9 cellular contexts compared by ENCODE assay signal in genomic region chr5:54985301-54986268, GRCh38. TPM values are rescaled to one million over a fixed set of nuclear protein-coding genes. Genes with fewer than 3 reads are reported as not detected.
DNase-seq lines count a peak whose midpoint lies in the region; ATAC-seq and TF ChIP-seq lines count a peak whose summit lies in the region.
"Had no signal": no experiment of that assay in that cellular context is flagged by ENCODE, and none has a peak within 500 bp of the region (broad histone marks: within the 10 kb centered on the region; RNA-seq: fewer than 3 reads in every experiment).

ESM1 (minus strand) TSS chr5:54985593; CDS start chr5:54985517, 76 bp downstream.

- H3K36me3 ChIP-seq in GM23338 (ENCODE audit: insufficient read depth): no peaks in the 10 kb centered on the region
- no peaks in the 10 kb centered on the region for H3K36me3 ChIP-seq in left lung
- H3K36me3 ChIP-seq in tibial nerve: no peaks in the 10 kb centered on the region

- H3K9me3 Mint-ChIP-seq in GM23338: no peaks in the 10 kb centered on the region
- H3K9me3 Mint-ChIP-seq: memory B cell had no signal

- POLR2A ChIA-PET in AG04449 (lab: Yijun Ruan, JAX): no interaction called here

- H3K27me3 Mint-ChIP-seq in GM23338 (ENCODE audit: insufficient read depth, low read depth, poor library complexity): peaks cover 11% of the 10 kb centered on the region

- H3K27ac ChIP-seq in GM23338 (ENCODE audit: low read depth) (no peak within 1 kb of the TSS), left lung (no peak within 1 kb of the TSS), tibial nerve (no peak within 1 kb of the TSS)

- 35 to 42% methylated on average over 17 to 26 of the region's 26 CpGs for WGBS in tibial nerve, 2 donors

- peaks cover 40% of the 10 kb centered on the region for H3K4me1 Mint-ChIP-seq in GM23338
- H3K4me1 Mint-ChIP-seq: memory B cell had no signal

- peak within 1 kb of the TSS; percentile 76; the same call in 1 of the 2 replicates for H2AFZ ChIP-seq in GM23338

- TF ChIP-seq EP300 in tibial nerve (IDR thresholded peaks at IDR 0.05): no peak

- CTCF ChIA-PET in AG04449 (lab: Yijun Ruan, JAX): interaction anchor here (0.5 to 1.8 kb wide), 6 partner anchors 14 to 1223 kb away, joined by 3 to 9 read pairs (median 4); partner anchors contain the start of gene GPX8

- H3K4me3 Mint-ChIP-seq in GM23338: no peak within 1 kb of the TSS
- H3K4me3 Mint-ChIP-seq: memory B cell had no signal

- H3K36me3 Mint-ChIP-seq in GM23338 (ENCODE audit: low read depth): no peaks in the 10 kb centered on the region
- H3K36me3 Mint-ChIP-seq: memory B cell had no signal

- H3K4me1 ChIP-seq in GM23338 (ENCODE audit: insufficient read depth) (peaks cover 38% of the 10 kb centered on the region), left lung (no peaks in the 10 kb centered on the region), tibial nerve (peaks cover 0 to 11% (median 0%) of the 10 kb centered on the region in 4 donors)

- intact Hi-C loops in left lung (cut with DNase I): no loop called here

- TF ChIP-seq CTCF in AG04449 (IDR thresholded peaks at IDR 0.05; ENCODE audit: insufficient read depth, low read length, missing control alignments) (peak; percentile 7), GM23338 (conservative IDR thresholded peaks at IDR 0.05; ENCODE audit: low read depth in 2 of 2) (no peak), astrocyte of the cerebellum (IDR thresholded peaks at IDR 0.05; ENCODE audit: low read depth, low read length, missing control alignments) (no peak), left lung (IDR thresholded peaks at IDR 0.05) (no peak), tibial nerve (IDR thresholded peaks at IDR 0.05) (no peak)

- H3F3A ChIP-seq in GM23338 (replicated peaks; ENCODE audit: low read depth): no peaks in the 10 kb centered on the region

- H3K27ac Mint-ChIP-seq in GM23338: no peak within 1 kb of the TSS
- H3K27ac Mint-ChIP-seq: memory B cell had no signal

- no peak for DNase-seq in AG04449 (ENCODE audit: low read depth, low spot score)
- DNase-seq in GM23338 (ENCODE audit: low spot score): peak; percentile 3
- DNase-seq in astrocyte of the cerebellum (ENCODE audit: low read depth): no peak
- peak in 1 of 2 donors; percentile 68 for DNase-seq in left lung
- no peak for DNase-seq in stimulated activated CD4-positive, alpha-beta T cell treated with anti-CD3 and anti-CD28 coated beads, Interleukin-15, amount 100 ng/mL, for 24 hours
- no peak for DNase-seq in KBM-7
- no peak for DNase-seq in tibial nerve (ENCODE audit: low spot score in 2 of 2)
- DNase-seq in NCI-H1105 treated with DMSO at 0.1 percent for 48 hours (lab: John Stamatoyannopoulos, UW): no peak

- 0 out of 2 replicates have a peak within 1 kb of the TSS, but pooled peaks have one; percentile 19 for H3K4me2 ChIP-seq in GM23338

- H3K4me3 ChIP-seq in AG04449 (ENCODE audit: low read depth, low read length) (peak within 1 kb of the TSS; percentile 44), GM23338 (no peak within 1 kb of the TSS), astrocyte of the cerebellum (ENCODE audit: low read depth, low read length) (peak within 1 kb of the TSS; percentile 8), left lung (peak within 1 kb of the TSS in 1 of 2 donors; percentile 14), tibial nerve (no peak within 1 kb of the TSS)

- H3K9me3 ChIP-seq in left lung (no peaks in the 10 kb centered on the region), tibial nerve (no peaks in the 10 kb centered on the region)

- TF ChIP-seq POLR2A in tibial nerve (IDR thresholded peaks at IDR 0.05): no peak

- H4K20me1 ChIP-seq in GM23338 (replicated peaks; ENCODE audit: insufficient read depth): no peaks in the 10 kb centered on the region

- no peaks in the 10 kb centered on the region for H3K79me2 ChIP-seq in GM23338 (replicated peaks; ENCODE audit: insufficient read depth)

- in situ Hi-C loops in astrocyte of the cerebellum (cut with HindIII; ENCODE audit: low sequenced_read_pairs): no loop called here
- in situ Hi-C loops in KBM-7 (cut with MboI; ENCODE audit: low pct_unique_long_range_greater_than_20kb, low sequenced_read_pairs): no loop called here

- H3K9me2 ChIP-seq in GM23338 (ENCODE audit: insufficient read depth): peaks cover 9% of the 10 kb centered on the region

- no peaks in the 10 kb centered on the region for H3K27me3 ChIP-seq in GM23338 (ENCODE audit: insufficient read depth)
- peaks cover 21 to 48% of the 10 kb centered on the region in 2 donors for H3K27me3 ChIP-seq in left lung
- peaks cover 0 to 24% of the 10 kb centered on the region in 2 donors for H3K27me3 ChIP-seq in tibial nerve

- ATAC-seq in GM23338 (peak; percentile 67), left lung (peak; percentile 73)

TF ChIP-seq in GM23338, 12 proteins besides CTCF, POLR2A, EP300 and RAD21:
- TF ChIP-seq EZH2phosphoT487 (IDR thresholded peaks at IDR 0.05; ENCODE audit: unreplicated experiment) (no peak), CREB1 (CRISPR knock-in tag; IDR thresholded peaks at IDR 0.05; ENCODE audit: low read depth) (no peak), ZNF462 (CRISPR knock-in tag; IDR thresholded peaks at IDR 0.05) (no peak), STAT1 (IDR thresholded peaks at IDR 0.05; ENCODE audit: unreplicated experiment) (no peak), POLR2AphosphoS5 (IDR thresholded peaks at IDR 0.05; ENCODE audit: low read depth) (no peak), JUNB (IDR thresholded peaks at IDR 0.05; ENCODE audit: unreplicated experiment) (no peak), ZNF114 (CRISPR knock-in tag; IDR thresholded peaks at IDR 0.05) (no peak), EZH2 (IDR thresholded peaks at IDR 0.05; ENCODE audit: low read depth, unreplicated experiment) (no peak), ZNF331 (CRISPR knock-in tag; IDR thresholded peaks at IDR 0.05; ENCODE audit: low read depth) (no peak)

RNA-seq across cellular contexts. Expression of gene ESM1, which starts in this region (rescaled TPM):
- 0.14 TPM in 1 of 2 replicates, not detected in the other for total RNA-seq in GM23338 (2014; rRNA removed; shearing (Covaris generic))
- polyA plus RNA-seq in GM23338 (2016; fragmentation: Nextera tagmentation; extraction: Ambion mirVana): not detected in 2 replicates
- 1 to 10 TPM; 1.8 to 5.4 TPM for total RNA-seq in left lung
- total RNA-seq in tibial nerve: under 1 TPM in 1 of 4 donors, not detected in 3; 0.39 TPM

Comparison
In these comparisons a context has a peak if more than half of its experiments do, and no peak if none do; other contexts are left out.
1. Peak in DNase-seq, ATAC-seq and H3K4me2 ChIP-seq in GM23338; RNA of the gene not detected or under 1 TPM.
2. H3K4me3 ChIP-seq: peak in AG04449 (single experiment) and astrocyte of the cerebellum (single experiment); none in GM23338 (single experiment) and tibial nerve (0 of 4).